In the genomic region with DNA sequence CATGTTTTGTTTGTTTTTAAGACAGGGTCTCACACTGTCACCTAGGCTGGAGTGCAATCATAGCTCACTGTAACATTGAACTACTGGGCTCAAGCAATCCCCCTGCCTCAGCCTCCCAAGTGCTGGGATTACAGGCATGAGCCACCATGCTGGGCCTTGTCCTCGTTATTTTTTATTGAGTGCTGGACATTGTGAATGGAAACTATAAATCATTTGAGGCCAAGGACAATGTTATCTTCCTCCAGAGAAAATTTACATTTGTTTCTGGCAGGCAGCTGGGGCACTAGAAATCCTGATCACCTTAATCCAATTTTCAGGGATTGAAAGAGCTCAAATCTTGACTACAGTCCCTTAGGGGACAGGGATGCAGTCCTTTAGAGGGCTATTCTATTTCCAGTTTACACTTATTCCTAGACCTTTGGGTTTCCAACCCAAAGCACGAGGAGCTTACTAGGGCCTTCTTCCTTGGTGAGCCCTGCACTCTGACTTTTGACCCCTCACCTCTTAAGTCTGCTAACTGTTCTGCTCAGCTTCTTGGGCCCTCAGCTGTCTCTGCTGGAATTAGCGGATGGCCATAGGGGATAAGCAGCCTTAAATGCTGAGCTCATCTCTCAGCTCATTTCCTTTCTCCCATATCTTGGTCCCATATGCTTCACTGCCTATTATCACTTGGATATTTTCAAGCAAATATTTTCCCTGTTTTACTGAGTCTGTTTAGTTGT, we compare ENCODE assay signal across 1 cellular context.
TF ChIP-seq lines count a peak whose summit lies in the region.

No MANE protein-coding gene starts in this region.

TF ChIP-seq in K562, 482 proteins besides CTCF, POLR2A, EP300 and RAD21 (continued from another document and continues in another):
- TF ChIP-seq, protein P1, sequence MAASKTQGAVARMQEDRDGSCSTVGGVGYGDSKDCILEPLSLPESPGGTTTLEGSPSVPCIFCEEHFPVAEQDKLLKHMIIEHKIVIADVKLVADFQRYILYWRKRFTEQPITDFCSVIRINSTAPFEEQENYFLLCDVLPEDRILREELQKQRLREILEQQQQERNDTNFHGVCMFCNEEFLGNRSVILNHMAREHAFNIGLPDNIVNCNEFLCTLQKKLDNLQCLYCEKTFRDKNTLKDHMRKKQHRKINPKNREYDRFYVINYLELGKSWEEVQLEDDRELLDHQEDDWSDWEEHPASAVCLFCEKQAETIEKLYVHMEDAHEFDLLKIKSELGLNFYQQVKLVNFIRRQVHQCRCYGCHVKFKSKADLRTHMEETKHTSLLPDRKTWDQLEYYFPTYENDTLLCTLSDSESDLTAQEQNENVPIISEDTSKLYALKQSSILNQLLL (CRISPR knock-in tag; IDR thresholded peaks at IDR 0.05; ENCODE audit: borderline replicate concordance), result no peak
- TF ChIP-seq, protein P2, sequence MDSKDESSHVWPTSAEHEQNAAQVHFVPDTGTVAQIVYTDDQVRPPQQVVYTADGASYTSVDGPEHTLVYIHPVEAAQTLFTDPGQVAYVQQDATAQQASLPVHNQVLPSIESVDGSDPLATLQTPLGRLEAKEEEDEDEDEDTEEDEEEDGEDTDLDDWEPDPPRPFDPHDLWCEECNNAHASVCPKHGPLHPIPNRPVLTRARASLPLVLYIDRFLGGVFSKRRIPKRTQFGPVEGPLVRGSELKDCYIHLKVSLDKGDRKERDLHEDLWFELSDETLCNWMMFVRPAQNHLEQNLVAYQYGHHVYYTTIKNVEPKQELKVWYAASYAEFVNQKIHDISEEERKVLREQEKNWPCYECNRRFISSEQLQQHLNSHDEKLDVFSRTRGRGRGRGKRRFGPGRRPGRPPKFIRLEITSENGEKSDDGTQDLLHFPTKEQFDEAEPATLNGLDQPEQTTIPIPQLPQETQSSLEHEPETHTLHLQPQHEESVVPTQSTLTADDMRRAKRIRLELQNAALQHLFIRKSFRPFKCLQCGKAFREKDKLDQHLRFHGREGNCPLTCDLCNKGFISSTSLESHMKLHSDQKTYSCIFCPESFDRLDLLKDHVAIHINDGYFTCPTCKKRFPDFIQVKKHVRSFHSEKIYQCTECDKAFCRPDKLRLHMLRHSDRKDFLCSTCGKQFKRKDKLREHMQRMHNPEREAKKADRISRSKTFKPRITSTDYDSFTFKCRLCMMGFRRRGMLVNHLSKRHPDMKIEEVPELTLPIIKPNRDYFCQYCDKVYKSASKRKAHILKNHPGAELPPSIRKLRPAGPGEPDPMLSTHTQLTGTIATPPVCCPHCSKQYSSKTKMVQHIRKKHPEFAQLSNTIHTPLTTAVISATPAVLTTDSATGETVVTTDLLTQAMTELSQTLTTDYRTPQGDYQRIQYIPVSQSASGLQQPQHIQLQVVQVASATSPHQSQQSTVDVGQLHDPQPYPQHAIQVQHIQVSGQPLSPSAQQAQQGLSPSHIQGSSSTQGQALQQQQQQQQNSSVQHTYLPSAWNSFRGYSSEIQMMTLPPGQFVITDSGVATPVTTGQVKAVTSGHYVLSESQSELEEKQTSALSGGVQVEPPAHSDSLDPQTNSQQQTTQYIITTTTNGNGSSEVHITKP (IDR thresholded peaks at IDR 0.05; ENCODE audit: partially characterized antibody), result no peak
- TF ChIP-seq ZNF274 (IDR thresholded peaks at IDR 0.05; ENCODE audit: borderline replicate concordance, low read depth, low read length), result no peak
- no peak for TF ChIP-seq SRSF7 (optimal IDR thresholded peaks at IDR 0.05; ENCODE audit: low read depth, low read length)
- TF ChIP-seq DDX20 (tag; IDR thresholded peaks at IDR 0.05; ENCODE audit: low read depth), result no peak
- TF ChIP-seq, protein P3, sequence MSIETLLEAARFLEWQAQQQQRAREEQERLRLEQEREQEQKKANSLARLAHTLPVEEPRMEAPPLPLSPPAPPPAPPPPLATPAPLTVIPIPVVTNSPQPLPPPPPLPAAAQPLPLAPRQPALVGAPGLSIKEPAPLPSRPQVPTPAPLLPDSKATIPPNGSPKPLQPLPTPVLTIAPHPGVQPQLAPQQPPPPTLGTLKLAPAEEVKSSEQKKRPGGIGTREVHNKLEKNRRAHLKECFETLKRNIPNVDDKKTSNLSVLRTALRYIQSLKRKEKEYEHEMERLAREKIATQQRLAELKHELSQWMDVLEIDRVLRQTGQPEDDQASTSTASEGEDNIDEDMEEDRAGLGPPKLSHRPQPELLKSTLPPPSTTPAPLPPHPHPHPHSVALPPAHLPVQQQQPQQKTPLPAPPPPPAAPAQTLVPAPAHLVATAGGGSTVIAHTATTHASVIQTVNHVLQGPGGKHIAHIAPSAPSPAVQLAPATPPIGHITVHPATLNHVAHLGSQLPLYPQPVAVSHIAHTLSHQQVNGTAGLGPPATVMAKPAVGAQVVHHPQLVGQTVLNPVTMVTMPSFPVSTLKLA (conservative IDR thresholded peaks at IDR 0.05), result peak in 1 of 2 experiments; percentile 53; a peak in 1 of 4 replicates
- TF ChIP-seq, protein P4, sequence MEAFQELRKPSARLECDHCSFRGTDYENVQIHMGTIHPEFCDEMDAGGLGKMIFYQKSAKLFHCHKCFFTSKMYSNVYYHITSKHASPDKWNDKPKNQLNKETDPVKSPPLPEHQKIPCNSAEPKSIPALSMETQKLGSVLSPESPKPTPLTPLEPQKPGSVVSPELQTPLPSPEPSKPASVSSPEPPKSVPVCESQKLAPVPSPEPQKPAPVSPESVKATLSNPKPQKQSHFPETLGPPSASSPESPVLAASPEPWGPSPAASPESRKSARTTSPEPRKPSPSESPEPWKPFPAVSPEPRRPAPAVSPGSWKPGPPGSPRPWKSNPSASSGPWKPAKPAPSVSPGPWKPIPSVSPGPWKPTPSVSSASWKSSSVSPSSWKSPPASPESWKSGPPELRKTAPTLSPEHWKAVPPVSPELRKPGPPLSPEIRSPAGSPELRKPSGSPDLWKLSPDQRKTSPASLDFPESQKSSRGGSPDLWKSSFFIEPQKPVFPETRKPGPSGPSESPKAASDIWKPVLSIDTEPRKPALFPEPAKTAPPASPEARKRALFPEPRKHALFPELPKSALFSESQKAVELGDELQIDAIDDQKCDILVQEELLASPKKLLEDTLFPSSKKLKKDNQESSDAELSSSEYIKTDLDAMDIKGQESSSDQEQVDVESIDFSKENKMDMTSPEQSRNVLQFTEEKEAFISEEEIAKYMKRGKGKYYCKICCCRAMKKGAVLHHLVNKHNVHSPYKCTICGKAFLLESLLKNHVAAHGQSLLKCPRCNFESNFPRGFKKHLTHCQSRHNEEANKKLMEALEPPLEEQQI (IDR thresholded peaks at IDR 0.05), result peak; percentile 51; the same call in 1 of the 2 replicates
- TF ChIP-seq, protein P5, sequence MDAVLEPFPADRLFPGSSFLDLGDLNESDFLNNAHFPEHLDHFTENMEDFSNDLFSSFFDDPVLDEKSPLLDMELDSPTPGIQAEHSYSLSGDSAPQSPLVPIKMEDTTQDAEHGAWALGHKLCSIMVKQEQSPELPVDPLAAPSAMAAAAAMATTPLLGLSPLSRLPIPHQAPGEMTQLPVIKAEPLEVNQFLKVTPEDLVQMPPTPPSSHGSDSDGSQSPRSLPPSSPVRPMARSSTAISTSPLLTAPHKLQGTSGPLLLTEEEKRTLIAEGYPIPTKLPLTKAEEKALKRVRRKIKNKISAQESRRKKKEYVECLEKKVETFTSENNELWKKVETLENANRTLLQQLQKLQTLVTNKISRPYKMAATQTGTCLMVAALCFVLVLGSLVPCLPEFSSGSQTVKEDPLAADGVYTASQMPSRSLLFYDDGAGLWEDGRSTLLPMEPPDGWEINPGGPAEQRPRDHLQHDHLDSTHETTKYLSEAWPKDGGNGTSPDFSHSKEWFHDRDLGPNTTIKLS (IDR thresholded peaks at IDR 0.05; ENCODE audit: borderline replicate concordance, low read depth), result peak; percentile 55; the same call in 1 of the 2 replicates
- TF ChIP-seq RNF2 (IDR thresholded peaks at IDR 0.05), result peak; percentile 60; the same call in 1 of the 2 replicates
- no peak for TF ChIP-seq GABPB1 (CRISPR knock-in tag; IDR thresholded peaks at IDR 0.05)
- TF ChIP-seq, protein P6, sequence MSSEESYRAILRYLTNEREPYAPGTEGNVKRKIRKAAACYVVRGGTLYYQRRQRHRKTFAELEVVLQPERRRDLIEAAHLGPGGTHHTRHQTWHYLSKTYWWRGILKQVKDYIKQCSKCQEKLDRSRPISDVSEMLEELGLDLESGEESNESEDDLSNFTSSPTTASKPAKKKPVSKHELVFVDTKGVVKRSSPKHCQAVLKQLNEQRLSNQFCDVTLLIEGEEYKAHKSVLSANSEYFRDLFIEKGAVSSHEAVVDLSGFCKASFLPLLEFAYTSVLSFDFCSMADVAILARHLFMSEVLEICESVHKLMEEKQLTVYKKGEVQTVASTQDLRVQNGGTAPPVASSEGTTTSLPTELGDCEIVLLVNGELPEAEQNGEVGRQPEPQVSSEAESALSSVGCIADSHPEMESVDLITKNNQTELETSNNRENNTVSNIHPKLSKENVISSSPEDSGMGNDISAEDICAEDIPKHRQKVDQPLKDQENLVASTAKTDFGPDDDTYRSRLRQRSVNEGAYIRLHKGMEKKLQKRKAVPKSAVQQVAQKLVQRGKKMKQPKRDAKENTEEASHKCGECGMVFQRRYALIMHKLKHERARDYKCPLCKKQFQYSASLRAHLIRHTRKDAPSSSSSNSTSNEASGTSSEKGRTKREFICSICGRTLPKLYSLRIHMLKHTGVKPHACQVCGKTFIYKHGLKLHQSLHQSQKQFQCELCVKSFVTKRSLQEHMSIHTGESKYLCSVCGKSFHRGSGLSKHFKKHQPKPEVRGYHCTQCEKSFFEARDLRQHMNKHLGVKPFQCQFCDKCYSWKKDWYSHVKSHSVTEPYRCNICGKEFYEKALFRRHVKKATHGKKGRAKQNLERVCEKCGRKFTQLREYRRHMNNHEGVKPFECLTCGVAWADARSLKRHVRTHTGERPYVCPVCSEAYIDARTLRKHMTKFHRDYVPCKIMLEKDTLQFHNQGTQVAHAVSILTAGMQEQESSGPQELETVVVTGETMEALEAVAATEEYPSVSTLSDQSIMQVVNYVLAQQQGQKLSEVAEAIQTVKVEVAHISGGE (CRISPR knock-in tag; IDR thresholded peaks at IDR 0.05), result 0 out of 6 replicates have a peak, but pooled peaks of 1 of the 3 experiments have one; percentile 43
- TF ChIP-seq TCF3 (CRISPR knock-in tag; IDR thresholded peaks at IDR 0.05), result peak; percentile 95
- peak; percentile 96 for TF ChIP-seq NCOR1 (IDR thresholded peaks at IDR 0.05)
- peak; percentile 53; the same call in 1 of the 2 replicates for TF ChIP-seq SMARCE1 (IDR thresholded peaks at IDR 0.05)
- TF ChIP-seq CREM (IDR thresholded peaks at IDR 0.05; ENCODE audit: low read depth), result peak; percentile 22; the same call in 1 of the 2 replicates
- TF ChIP-seq, protein P7, sequence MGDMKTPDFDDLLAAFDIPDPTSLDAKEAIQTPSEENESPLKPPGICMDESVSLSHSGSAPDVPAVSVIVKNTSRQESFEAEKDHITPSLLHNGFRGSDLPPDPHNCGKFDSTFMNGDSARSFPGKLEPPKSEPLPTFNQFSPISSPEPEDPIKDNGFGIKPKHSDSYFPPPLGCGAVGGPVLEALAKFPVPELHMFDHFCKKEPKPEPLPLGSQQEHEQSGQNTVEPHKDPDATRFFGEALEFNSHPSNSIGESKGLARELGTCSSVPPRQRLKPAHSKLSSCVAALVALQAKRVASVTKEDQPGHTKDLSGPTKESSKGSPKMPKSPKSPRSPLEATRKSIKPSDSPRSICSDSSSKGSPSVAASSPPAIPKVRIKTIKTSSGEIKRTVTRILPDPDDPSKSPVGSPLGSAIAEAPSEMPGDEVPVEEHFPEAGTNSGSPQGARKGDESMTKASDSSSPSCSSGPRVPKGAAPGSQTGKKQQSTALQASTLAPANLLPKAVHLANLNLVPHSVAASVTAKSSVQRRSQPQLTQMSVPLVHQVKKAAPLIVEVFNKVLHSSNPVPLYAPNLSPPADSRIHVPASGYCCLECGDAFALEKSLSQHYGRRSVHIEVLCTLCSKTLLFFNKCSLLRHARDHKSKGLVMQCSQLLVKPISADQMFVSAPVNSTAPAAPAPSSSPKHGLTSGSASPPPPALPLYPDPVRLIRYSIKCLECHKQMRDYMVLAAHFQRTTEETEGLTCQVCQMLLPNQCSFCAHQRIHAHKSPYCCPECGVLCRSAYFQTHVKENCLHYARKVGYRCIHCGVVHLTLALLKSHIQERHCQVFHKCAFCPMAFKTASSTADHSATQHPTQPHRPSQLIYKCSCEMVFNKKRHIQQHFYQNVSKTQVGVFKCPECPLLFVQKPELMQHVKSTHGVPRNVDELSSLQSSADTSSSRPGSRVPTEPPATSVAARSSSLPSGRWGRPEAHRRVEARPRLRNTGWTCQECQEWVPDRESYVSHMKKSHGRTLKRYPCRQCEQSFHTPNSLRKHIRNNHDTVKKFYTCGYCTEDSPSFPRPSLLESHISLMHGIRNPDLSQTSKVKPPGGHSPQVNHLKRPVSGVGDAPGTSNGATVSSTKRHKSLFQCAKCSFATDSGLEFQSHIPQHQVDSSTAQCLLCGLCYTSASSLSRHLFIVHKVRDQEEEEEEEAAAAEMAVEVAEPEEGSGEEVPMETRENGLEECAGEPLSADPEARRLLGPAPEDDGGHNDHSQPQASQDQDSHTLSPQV (IDR thresholded peaks at IDR 0.05), result peak; percentile 95
- no peak for TF ChIP-seq ZFP36 (IDR thresholded peaks at IDR 0.05; ENCODE audit: low read depth, low read length, partially characterized antibody)
- TF ChIP-seq, protein P8, sequence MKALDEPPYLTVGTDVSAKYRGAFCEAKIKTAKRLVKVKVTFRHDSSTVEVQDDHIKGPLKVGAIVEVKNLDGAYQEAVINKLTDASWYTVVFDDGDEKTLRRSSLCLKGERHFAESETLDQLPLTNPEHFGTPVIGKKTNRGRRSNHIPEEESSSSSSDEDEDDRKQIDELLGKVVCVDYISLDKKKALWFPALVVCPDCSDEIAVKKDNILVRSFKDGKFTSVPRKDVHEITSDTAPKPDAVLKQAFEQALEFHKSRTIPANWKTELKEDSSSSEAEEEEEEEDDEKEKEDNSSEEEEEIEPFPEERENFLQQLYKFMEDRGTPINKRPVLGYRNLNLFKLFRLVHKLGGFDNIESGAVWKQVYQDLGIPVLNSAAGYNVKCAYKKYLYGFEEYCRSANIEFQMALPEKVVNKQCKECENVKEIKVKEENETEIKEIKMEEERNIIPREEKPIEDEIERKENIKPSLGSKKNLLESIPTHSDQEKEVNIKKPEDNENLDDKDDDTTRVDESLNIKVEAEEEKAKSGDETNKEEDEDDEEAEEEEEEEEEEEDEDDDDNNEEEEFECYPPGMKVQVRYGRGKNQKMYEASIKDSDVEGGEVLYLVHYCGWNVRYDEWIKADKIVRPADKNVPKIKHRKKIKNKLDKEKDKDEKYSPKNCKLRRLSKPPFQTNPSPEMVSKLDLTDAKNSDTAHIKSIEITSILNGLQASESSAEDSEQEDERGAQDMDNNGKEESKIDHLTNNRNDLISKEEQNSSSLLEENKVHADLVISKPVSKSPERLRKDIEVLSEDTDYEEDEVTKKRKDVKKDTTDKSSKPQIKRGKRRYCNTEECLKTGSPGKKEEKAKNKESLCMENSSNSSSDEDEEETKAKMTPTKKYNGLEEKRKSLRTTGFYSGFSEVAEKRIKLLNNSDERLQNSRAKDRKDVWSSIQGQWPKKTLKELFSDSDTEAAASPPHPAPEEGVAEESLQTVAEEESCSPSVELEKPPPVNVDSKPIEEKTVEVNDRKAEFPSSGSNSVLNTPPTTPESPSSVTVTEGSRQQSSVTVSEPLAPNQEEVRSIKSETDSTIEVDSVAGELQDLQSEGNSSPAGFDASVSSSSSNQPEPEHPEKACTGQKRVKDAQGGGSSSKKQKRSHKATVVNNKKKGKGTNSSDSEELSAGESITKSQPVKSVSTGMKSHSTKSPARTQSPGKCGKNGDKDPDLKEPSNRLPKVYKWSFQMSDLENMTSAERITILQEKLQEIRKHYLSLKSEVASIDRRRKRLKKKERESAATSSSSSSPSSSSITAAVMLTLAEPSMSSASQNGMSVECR (CRISPR knock-in tag; IDR thresholded peaks at IDR 0.05), result no peak
- no peak for TF ChIP-seq FOXA3 (CRISPR knock-in tag; conservative IDR thresholded peaks at IDR 0.05 in 1 of 2, IDR thresholded peaks at IDR 0.05 in 1 of 2)
- no peak for TF ChIP-seq HMG20B (CRISPR knock-in tag; IDR thresholded peaks at IDR 0.05)
- no peak for TF ChIP-seq RBM34 (IDR thresholded peaks at IDR 0.05; ENCODE audit: borderline replicate concordance, insufficient read depth, low read length)
- TF ChIP-seq CBX3 (IDR thresholded peaks at IDR 0.05; ENCODE audit: borderline replicate concordance in 1 of 2, low read length in 2 of 2), result peak in 1 of 2 experiments; percentile 31; a peak in 1 of 3 replicates
- TF ChIP-seq GATAD2B (IDR thresholded peaks at IDR 0.05; ENCODE audit: borderline replicate concordance), result no peak
